In genomic region chr3:196670335-196670734, GRCh38 we compare ENCODE assay signal across 15 cellular contexts. TPM values are rescaled to one million over a fixed set of nuclear protein-coding genes. Genes with fewer than 3 reads are reported as not detected.
DNase-seq lines count a peak whose midpoint lies in the region; ATAC-seq and TF ChIP-seq lines count a peak whose summit lies in the region.
"Had no signal": no experiment of that assay in that cellular context is flagged by ENCODE, and none has a peak within 500 bp of the region (broad histone marks: within the 10 kb centered on the region; RNA-seq: fewer than 3 reads in every experiment).

No MANE protein-coding gene starts in this region.

- H2BK12ac ChIP-seq in H9 (ENCODE audit: insufficient read length, low read depth, low read length): no peak overlapping the region

- no peak overlapping the region for H3K4ac ChIP-seq in H9 (ENCODE audit: low read depth, low read length)

- CTCF ChIA-PET in CD4-positive, alpha-beta T cell (lab: Charles Lee): interaction anchor here (0.7 to 1.4 kb wide), 3 partner anchors 24 to 66 kb away, joined by 3 read pairs; no protein-coding TSS in a partner anchor

- POLR2A ChIA-PET in CD4-positive, alpha-beta T cell (lab: Charles Lee): interaction anchor here (0.6 to 1.5 kb wide), 7 partner anchors 23 to 380 kb away, joined by 3 to 7 read pairs (median 3); no protein-coding TSS in a partner anchor

- H3K14ac ChIP-seq in H9 (ENCODE audit: insufficient read depth, low read length): no peak overlapping the region

- no peak for DNase-seq in CD4-positive, alpha-beta T cell
- DNase-seq in H9: no peak
- no peak for DNase-seq in effector memory CD4-positive, alpha-beta T cell
- no peak for DNase-seq in nephron progenitor cell
- no peak for DNase-seq in sigmoid colon
- DNase-seq in NCI-H1436 (lab: John Stamatoyannopoulos, UW): no peak
- DNase-seq in germinal center (ENCODE audit: low spot score): no peak
- DNase-seq: HCEC 1CT, IMR-90, NCI-H146, NCI-H524 treated with DMSO at 0.1 percent for 48 hours had no signal

- no peak overlapping the region for H3K56ac ChIP-seq in H9 (ENCODE audit: insufficient read length, low read depth, low read length)

- TF ChIP-seq EP300 in sigmoid colon (IDR thresholded peaks at IDR 0.05): no peak

- no peaks in the 10 kb centered on the region for H3K36me3 Mint-ChIP-seq in CD4-positive, alpha-beta T cell (ENCODE audit: low read depth)
- H3K36me3 Mint-ChIP-seq in H9 (ENCODE audit: insufficient read depth in 1 of 3, low read depth in 3 of 3) (peaks cover 0 to 2% (median 0%) of the 10 kb centered on the region in 3 experiments; a peak in 2 of 7 replicates), nephron progenitor cell (ENCODE audit: low read depth) (no peaks in the 10 kb centered on the region)

- peak; percentile 39 for ATAC-seq in CD4-positive, alpha-beta T cell (ENCODE audit: poor library complexity)
- no peak for ATAC-seq in HG03439 (IDR thresholded peaks at IDR 0.05; ENCODE audit: unreplicated experiment)

- no peaks in the 10 kb centered on the region for H3K9me3 Mint-ChIP-seq in CD4-positive, alpha-beta T cell
- H3K9me3 Mint-ChIP-seq in H9 (peaks cover 0 to 4% of the 10 kb centered on the region in 2 experiments; a peak in 1 of 5 replicates), nephron progenitor cell (peaks cover 3% of the 10 kb centered on the region)

- H2BK120ac ChIP-seq in H9 (ENCODE audit: low read depth, low read length, poor library complexity, severe bottlenecking): no peak overlapping the region

- intact Hi-C loops in CD4-positive, alpha-beta T cell (cut with DNase I, micrococcal nuclease): no loop called here
- intact Hi-C loops in sigmoid colon (cut with DNase I): no loop called here

- no peaks in the 10 kb centered on the region for H3K9me3 ChIP-seq in CD4-positive, alpha-beta T cell (ENCODE audit: control insufficient read depth, low read length)
- H3K9me3 ChIP-seq in H9 (ENCODE audit: control insufficient read depth, low read depth, low read length) (no peaks in the 10 kb centered on the region), sigmoid colon (no peaks in the 10 kb centered on the region)
- H3K9me3 ChIP-seq in effector memory CD4-positive, alpha-beta T cell (ENCODE audit: control insufficient read depth, low read length): no peaks in the 10 kb centered on the region
- H3K9me3 ChIP-seq: tibial artery had no signal

- H3K23me2 ChIP-seq in H9 (ENCODE audit: insufficient read length, low read depth, low read length, poor library complexity, severe bottlenecking): no peaks in the 10 kb centered on the region

- H4K5ac ChIP-seq in H9 (ENCODE audit: insufficient read length, low read depth, low read length): no peak overlapping the region

- H2BK20ac ChIP-seq in H9 (ENCODE audit: low read depth, low read length, poor library complexity, severe bottlenecking): no peak overlapping the region

- H4K91ac ChIP-seq in H9 (ENCODE audit: insufficient read length, low read depth, low read length): no peak overlapping the region

- no peak overlapping the region for H3T11ph ChIP-seq in H9 (ENCODE audit: low read length)

- TF ChIP-seq POLR2A in sigmoid colon (IDR thresholded peaks at IDR 0.05): no peak

- no peaks in the 10 kb centered on the region for H3K36me3 ChIP-seq in effector memory CD4-positive, alpha-beta T cell (ENCODE audit: control insufficient read depth, insufficient read depth, low read length)
- no peaks in the 10 kb centered on the region for H3K36me3 ChIP-seq in sigmoid colon
- H3K36me3 ChIP-seq: tibial artery had no signal

- peak overlapping the region; percentile 75 for H3K27ac Mint-ChIP-seq in CD4-positive, alpha-beta T cell
- peak overlapping the region; percentile 48 to 93 (median 80) for H3K27ac Mint-ChIP-seq in H9
- peak overlapping the region; percentile 68 for H3K27ac Mint-ChIP-seq in nephron progenitor cell

- no peaks in the 10 kb centered on the region for H3K27me3 ChIP-seq in CD4-positive, alpha-beta T cell (ENCODE audit: control insufficient read depth, insufficient read depth, low read length)
- H3K27me3 ChIP-seq in H9 (ENCODE audit: insufficient read depth, low read length): no peaks in the 10 kb centered on the region
- no peaks in the 10 kb centered on the region for H3K27me3 ChIP-seq in effector memory CD4-positive, alpha-beta T cell (replicated peaks; ENCODE audit: control insufficient read depth, insufficient read depth, low read length, poor library complexity, severe bottlenecking)
- no peaks in the 10 kb centered on the region for H3K27me3 ChIP-seq in sigmoid colon

- no peak overlapping the region for H3K9ac ChIP-seq in H9 (ENCODE audit: extremely low read depth, insufficient read length, low read length)

- no peak overlapping the region for H2AFZ ChIP-seq in H9 (ENCODE audit: low read length)

- WGBS in H9 (ENCODE audit: extremely low coverage, insufficient read length, low lambda C conversion rate): no CpG with 5 or more reads among the region's 6 CpGs
- 30 to 44% methylated on average over 6 of the region's 6 CpGs for WGBS in sigmoid colon, 2 donors

- no peak overlapping the region for H2BK5ac ChIP-seq in H9 (ENCODE audit: insufficient read length, low read length)

- peak overlapping the region; percentile 22 for H3K4me3 ChIP-seq in effector memory CD4-positive, alpha-beta T cell (ENCODE audit: insufficient read depth, low read depth, low read length, poor library complexity, severe bottlenecking)
- no peak overlapping the region for H3K4me3 ChIP-seq in sigmoid colon
- H3K4me3 ChIP-seq: tibial artery had no signal

- no peaks in the 10 kb centered on the region for H3K79me2 ChIP-seq in H9 (ENCODE audit: insufficient read depth, low read length)

- no peak overlapping the region for H2BK15ac ChIP-seq in H9 (ENCODE audit: low read depth, low read length)

- H3K4me1 ChIP-seq in H9 (ENCODE audit: insufficient read depth, low read length) (peaks cover 3% of the 10 kb centered on the region; the same call in 1 of the 2 replicates), sigmoid colon (no peaks in the 10 kb centered on the region)
- H3K4me1 ChIP-seq in effector memory CD4-positive, alpha-beta T cell (ENCODE audit: control insufficient read depth, insufficient read depth, low read length, poor library complexity, severe bottlenecking): peaks cover 12% of the 10 kb centered on the region
- H3K4me1 ChIP-seq: tibial artery had no signal

- H2AK5ac ChIP-seq in H9 (ENCODE audit: insufficient read length, low read length): no peak overlapping the region

- H3K4me2 ChIP-seq in H9 (ENCODE audit: insufficient read depth, insufficient read length, low read length): no peak overlapping the region

- no peak overlapping the region for H4K8ac ChIP-seq in H9 (replicated peaks; ENCODE audit: insufficient read length, low read depth, low read length)

- H3K4me1 Mint-ChIP-seq in CD4-positive, alpha-beta T cell (ENCODE audit: low read depth): peaks cover 29% of the 10 kb centered on the region
- H3K4me1 Mint-ChIP-seq in H9 (peaks cover 21 to 22% of the 10 kb centered on the region in 2 experiments), nephron progenitor cell (peaks cover 20% of the 10 kb centered on the region)

- H3K27ac ChIP-seq in CD4-positive, alpha-beta T cell (ENCODE audit: low read depth, low read length): no peak overlapping the region
- H3K27ac ChIP-seq in H9 (ENCODE audit: insufficient read length, low read depth, low read length) (no peak overlapping the region), sigmoid colon (no peak overlapping the region)
- peak overlapping the region; percentile 50 for H3K27ac ChIP-seq in effector memory CD4-positive, alpha-beta T cell (ENCODE audit: insufficient read depth, low read length, poor library complexity, severe bottlenecking)
- H3K27ac ChIP-seq: epithelial cell of prostate, tibial artery had no signal

- TF ChIP-seq CTCF in CD4-positive, alpha-beta T cell (IDR thresholded peaks at IDR 0.05): no peak
- TF ChIP-seq CTCF in H9 (conservative IDR thresholded peaks at IDR 0.05): no peak
- no peak for TF ChIP-seq CTCF in nephron progenitor cell (IDR thresholded peaks at IDR 0.05)
- no peak for TF ChIP-seq CTCF in sigmoid colon (IDR thresholded peaks at IDR 0.05)

- no peaks in the 10 kb centered on the region for H3K27me3 Mint-ChIP-seq in CD4-positive, alpha-beta T cell
- H3K27me3 Mint-ChIP-seq in H9 (ENCODE audit: low read depth) (peaks cover 6% of the 10 kb centered on the region), nephron progenitor cell (ENCODE audit: low read depth, poor library complexity) (peaks cover 16% of the 10 kb centered on the region)

- peak overlapping the region; percentile 50 for H3K4me3 Mint-ChIP-seq in CD4-positive, alpha-beta T cell
- H3K4me3 Mint-ChIP-seq in H9: no peak overlapping the region
- H3K4me3 Mint-ChIP-seq in nephron progenitor cell: no peak overlapping the region

- H3K23ac ChIP-seq in H9 (ENCODE audit: insufficient read length, low read depth, low read length): no peak overlapping the region

- no peak overlapping the region for H3K18ac ChIP-seq in H9 (ENCODE audit: insufficient read length, low read depth, low read length)

- no peaks in the 10 kb centered on the region for H4K20me1 ChIP-seq in H9 (ENCODE audit: control insufficient read depth, insufficient read depth, insufficient read length)

- no peaks in the 10 kb centered on the region for H3K79me1 ChIP-seq in H9 (ENCODE audit: insufficient read depth, low read depth, low read length, poor library complexity, severe bottlenecking)

RNA-seq across cellular contexts. Expression of gene NRROS, which starts 30.8 kb away (rescaled TPM):
- 1 to 10 TPM; 7.4 to 8.4 TPM for total RNA-seq in CD4-positive, alpha-beta T cell
- total RNA-seq in H9 (2021) (2.8 and 4.0 TPM in 2 replicates), sigmoid colon (1 to 10 TPM; 4.4 to 7.5 (median 5.9) TPM)
- polyA plus RNA-seq in sigmoid colon: 1 to 10 TPM in 2 of 3 donors, under 1 TPM in 1; 0.60 to 6.5 (median 3.7) TPM
- total RNA-seq: bronchial epithelial cell, IMR-90 had no signal

RNA-seq across cellular contexts. Expression of gene CEP19, which starts 41.7 kb away (rescaled TPM):
- total RNA-seq in CD4-positive, alpha-beta T cell: under 1 TPM; 0.36 to 0.64 TPM
- total RNA-seq in H9 (2021): 1.2 and 1.3 TPM in 2 replicates
- total RNA-seq in sigmoid colon: 1 to 10 TPM; 1.6 to 2.6 (median 2.0) TPM
- polyA plus RNA-seq in sigmoid colon: 1 to 10 TPM in 2 of 3 donors, under 1 TPM in 1; 0.76 to 1.2 (median 1.2) TPM

RNA-seq across cellular contexts. Expression of gene PIGX, which starts 41.8 kb away (rescaled TPM):
- 10 to 100 TPM; 13.3 to 13.9 TPM for total RNA-seq in CD4-positive, alpha-beta T cell
- 18.1 and 20.0 TPM in 2 replicates for total RNA-seq in H9 (2021)
- total RNA-seq in sigmoid colon: 10 to 100 TPM; 20.9 to 41.0 (median 27.8) TPM
- polyA plus RNA-seq in sigmoid colon: 10 to 100 TPM in 2 of 3 donors, 1 to 10 TPM in 1; 9.6 to 15.6 (median 14.1) TPM
